Comparison of ENCODE assay signal across 24 cellular contexts in genomic region chr2:225764346-225764745, GRCh38.
"Had no signal": no experiment of that assay in that cellular context is flagged by ENCODE, and none has a peak within 500 bp of the region (broad histone marks: within the 10 kb centered on the region; RNA-seq: fewer than 3 reads in every experiment).

No MANE protein-coding gene starts in this region.

- H3K4me3 Mint-ChIP-seq: activated naive CD4-positive, alpha-beta T cell treated with anti-CD3 and anti-CD28 coated beads, Interleukin-2, amount 50 U/mL, for 24 hours; activated T-cell treated with anti-CD3 and anti-CD28 coated beads, Interleukin-2, amount 50 U/mL, for 72 hours; central memory CD8-positive, alpha-beta T cell; neural crest cell had no signal

- H3K4me3 ChIP-seq: left lung, SJSA1, stomach, testis, upper lobe of right lung had no signal

- H3K9me3 Mint-ChIP-seq: activated naive CD4-positive, alpha-beta T cell treated with anti-CD3 and anti-CD28 coated beads, Interleukin-2, amount 50 U/mL, for 24 hours; activated T-cell treated with anti-CD3 and anti-CD28 coated beads, Interleukin-2, amount 50 U/mL, for 72 hours; central memory CD8-positive, alpha-beta T cell; neural crest cell had no signal

- H3K36me3 ChIP-seq: brain microvascular endothelial cell, left lung, SJSA1, stomach, upper lobe of right lung, WERI-Rb-1 had no signal

- H3K9me3 ChIP-seq: left lung, SJSA1, stomach, testis, upper lobe of right lung had no signal

- H3K27ac Mint-ChIP-seq: activated naive CD4-positive, alpha-beta T cell treated with anti-CD3 and anti-CD28 coated beads, Interleukin-2, amount 50 U/mL, for 24 hours; activated T-cell treated with anti-CD3 and anti-CD28 coated beads, Interleukin-2, amount 50 U/mL, for 72 hours; progenitor cell of endocrine pancreas had no signal

- H3K4me1 ChIP-seq: left lung, upper lobe of right lung had no signal

- DNase-seq: activated CD4-positive, alpha-beta T cell treated with anti-CD3 and anti-CD28 coated beads for 1 hour; activated CD8-positive, alpha-beta memory T cell treated with anti-CD3 and anti-CD28 coated beads for 24 hours; activated effector memory CD4-positive, alpha-beta T cell treated with anti-CD3 and anti-CD28 coated beads, Interleukin-2, amount 50 U/mL, for 16 hours; activated T-cell treated with anti-CD3 and anti-CD28 coated beads, Interleukin-2, amount 50 U/mL, for 72 hours; amniotic stem cell; brain microvascular endothelial cell; effector CD4-positive, alpha-beta T cell; foreskin melanocyte; hypothalamus; kidney; left lung; midbrain; right cardiac atrium; small intestine; stimulated activated CD4-positive, alpha-beta T cell treated with anti-CD3 and anti-CD28 coated beads, Interleukin-4, amount 100 ng/mL, for 1 hour; stomach; testis; upper lobe of right lung; WERI-Rb-1 had no signal

- H3K27me3 Mint-ChIP-seq: activated naive CD4-positive, alpha-beta T cell treated with anti-CD3 and anti-CD28 coated beads, Interleukin-2, amount 50 U/mL, for 24 hours; central memory CD8-positive, alpha-beta T cell; progenitor cell of endocrine pancreas had no signal

- H3K36me3 Mint-ChIP-seq: activated naive CD4-positive, alpha-beta T cell treated with anti-CD3 and anti-CD28 coated beads, Interleukin-2, amount 50 U/mL, for 24 hours had no signal

- H3K4me1 Mint-ChIP-seq: activated naive CD4-positive, alpha-beta T cell treated with anti-CD3 and anti-CD28 coated beads, Interleukin-2, amount 50 U/mL, for 24 hours; central memory CD8-positive, alpha-beta T cell; neural crest cell had no signal

- H3K27me3 ChIP-seq: brain microvascular endothelial cell, left lung, SJSA1, stomach, testis, upper lobe of right lung had no signal

- H3K27ac ChIP-seq: brain microvascular endothelial cell, left lung, SJSA1, stomach, upper lobe of right lung, WERI-Rb-1 had no signal

- ATAC-seq: activated T-cell treated with anti-CD3 and anti-CD28 coated beads, Interleukin-2, amount 50 U/mL, for 72 hours; left lung; right cardiac atrium; upper lobe of right lung had no signal
